19 cellular contexts compared by ENCODE assay signal in the genomic region with DNA sequence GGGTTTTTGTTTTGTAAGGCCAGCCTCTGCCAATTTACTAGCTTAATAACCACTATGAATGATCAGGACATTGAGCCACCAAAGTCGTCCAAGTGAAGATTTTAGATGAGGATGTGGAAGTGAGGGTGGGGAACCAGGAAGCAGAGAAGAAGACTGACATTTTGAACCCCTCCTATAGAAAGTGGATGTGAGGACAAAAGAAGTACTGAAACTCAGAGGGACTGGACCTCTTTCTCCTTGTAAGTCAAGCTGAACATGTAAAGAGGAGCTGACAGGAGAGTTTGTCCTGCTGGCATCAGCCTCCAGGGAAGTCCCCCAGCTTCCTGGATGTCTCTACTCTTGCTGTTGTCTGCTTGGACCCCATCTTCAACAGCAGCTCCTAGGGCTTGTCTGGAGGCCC.
"Had no signal": no experiment of that assay in that cellular context is flagged by ENCODE, and none has a peak within 500 bp of the region (broad histone marks: within the 10 kb centered on the region; RNA-seq: fewer than 3 reads in every experiment).

No MANE protein-coding gene starts in this region.

- ATAC-seq: heart left ventricle; left colon; left ventricle myocardium superior; sciatic nerve; stimulated activated memory B cell treated with anti-CD40 and anti-IgM and Interleukin-4, amounts not matched to agents 10 μg/mL and 1 μg/mL and 100 μg/mL, for 72 hours had no signal

- H3K27ac Mint-ChIP-seq: naive B cell; stimulated activated memory B cell treated with anti-CD40 and anti-IgM and Interleukin-4, amounts not matched to agents 10 μg/mL and 1 μg/mL and 100 μg/mL, for 72 hours had no signal

- H3K36me3 Mint-ChIP-seq: naive B cell; stimulated activated memory B cell treated with anti-CD40 and anti-IgM and Interleukin-4, amounts not matched to agents 10 μg/mL and 1 μg/mL and 100 μg/mL, for 72 hours had no signal

- H3K9me3 Mint-ChIP-seq: stimulated activated memory B cell treated with anti-CD40 and anti-IgM and Interleukin-4, amounts not matched to agents 10 μg/mL and 1 μg/mL and 100 μg/mL, for 72 hours had no signal

- DNase-seq: dermis blood vessel endothelial cell; heart left ventricle; hippocampal formation; left colon; left ventricle myocardium superior; mesenchymal stem cell; naive B cell; posterior cingulate gyrus; spleen; stimulated activated CD4-positive, alpha-beta T cell treated with anti-CD3 and anti-CD28 coated beads, Interleukin-15, amount 100 ng/mL, for 24 hours; stimulated activated CD4-positive, alpha-beta T cell treated with anti-CD3 and anti-CD28 coated beads, Interleukin-1b, Interleukin-23, amount 100 ng/mL, for 48 hours; stimulated activated CD4-positive, alpha-beta T cell treated with anti-CD3 and anti-CD28 coated beads, Interleukin-4, amount 100 ng/mL, for 24 hours; stomach; substantia nigra; trophoblast cell had no signal

- H3K36me3 ChIP-seq: heart left ventricle, neutrophil, spleen, stomach had no signal

- H3K4me1 Mint-ChIP-seq: naive B cell; stimulated activated memory B cell treated with anti-CD40 and anti-IgM and Interleukin-4, amounts not matched to agents 10 μg/mL and 1 μg/mL and 100 μg/mL, for 72 hours had no signal

- H3K27me3 ChIP-seq: heart left ventricle, stomach had no signal

- H3K27ac ChIP-seq: heart left ventricle, neutrophil, spleen, stomach had no signal

- H3K4me3 Mint-ChIP-seq: naive B cell; stimulated activated memory B cell treated with anti-CD40 and anti-IgM and Interleukin-4, amounts not matched to agents 10 μg/mL and 1 μg/mL and 100 μg/mL, for 72 hours had no signal

- H3K4me3 ChIP-seq: heart left ventricle, lung, spleen, stomach had no signal

- H3K9me3 ChIP-seq: heart left ventricle, neutrophil, spleen, stomach had no signal

- H3K4me1 ChIP-seq: heart left ventricle, spleen, stomach had no signal
